11 cellular contexts compared by ENCODE assay signal in the genomic region with DNA sequence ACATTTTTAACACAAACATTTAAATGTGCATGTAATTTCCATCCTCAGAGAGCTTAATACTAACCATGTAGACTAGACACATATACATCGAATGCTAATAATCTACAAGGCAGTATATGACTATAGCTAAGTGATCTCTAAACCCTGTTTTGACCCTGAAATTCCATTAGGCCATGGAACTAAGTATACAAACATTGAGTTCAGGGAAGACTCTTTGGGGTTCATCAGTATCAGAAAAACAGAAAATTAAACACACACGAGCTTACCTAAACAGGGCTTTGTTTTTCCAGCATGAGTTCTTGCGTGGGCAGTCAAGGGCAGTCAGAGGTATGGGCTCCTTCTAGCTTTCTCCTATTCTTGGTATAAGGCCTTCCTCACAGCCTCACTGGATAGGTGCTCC.
"Had no signal": no experiment of that assay in that cellular context is flagged by ENCODE, and none has a peak within 500 bp of the region (broad histone marks: within the 10 kb centered on the region; RNA-seq: fewer than 3 reads in every experiment).

No MANE protein-coding gene starts in this region.

- H3K27ac ChIP-seq: GM23248 had no signal

- FAIRE-seq: H1, H54 had no signal

- H3K27ac Mint-ChIP-seq: GM23338, H9, HFFc6 had no signal

- H3K4me2 ChIP-seq: GM23338 had no signal

- DNase-seq: GM23248, GOT3, H7, H9, HCEC 1CT, HFFc6 had no signal

- H3K4me1 ChIP-seq: HAP-1 had no signal

- H3K4me3 ChIP-seq: GM23248, GM23338, HAP-1 had no signal

- H3K9me3 ChIP-seq: HAP-1 had no signal

- ATAC-seq: GM23338, HCT116 had no signal

- H3K36me3 ChIP-seq: HAP-1 had no signal

- H2AFZ ChIP-seq: GM23248, GM23338 had no signal

- H3K4me3 Mint-ChIP-seq: GM23338, H9, HFFc6 had no signal

- H3K9ac ChIP-seq: GM23248 had no signal
